1 cellular context compared by ENCODE assay signal in the genomic region with DNA sequence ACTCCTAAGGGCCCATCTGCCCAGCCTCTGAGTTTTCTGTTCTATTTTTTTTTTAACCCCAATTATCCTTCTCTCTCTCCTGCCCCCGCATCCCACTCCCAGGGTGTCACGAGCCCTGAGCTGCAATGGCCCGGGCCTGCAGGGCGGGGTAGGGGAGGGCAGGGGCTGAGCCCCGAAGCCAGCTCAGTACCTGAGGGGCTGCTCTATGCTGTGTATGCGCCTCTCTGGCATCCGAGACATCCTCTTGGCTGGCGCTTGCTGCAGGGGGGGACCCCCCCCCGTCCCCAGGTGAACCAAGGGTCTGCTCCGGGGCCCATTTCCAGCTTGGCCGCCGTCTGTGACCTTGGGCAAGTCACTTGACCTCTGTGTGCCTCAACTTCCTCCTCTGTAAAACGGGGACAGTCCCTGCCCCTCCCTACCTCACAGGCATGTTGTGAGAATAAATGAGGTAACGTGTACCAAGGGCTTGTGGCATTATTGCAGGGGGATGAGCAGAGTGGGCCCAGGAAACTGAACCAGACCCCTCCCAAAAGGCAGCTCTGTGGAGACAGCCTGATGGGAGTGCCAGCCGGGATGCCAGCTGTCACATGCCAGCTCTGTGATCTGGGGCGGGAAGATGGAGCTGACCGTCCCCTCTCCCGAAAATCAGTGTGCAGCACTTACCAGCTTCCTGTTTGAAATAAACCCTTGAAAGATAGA.
TF ChIP-seq lines count a peak whose summit lies in the region.

No MANE protein-coding gene starts in this region.

TF ChIP-seq in GM12878, 131 proteins besides CTCF, POLR2A, EP300 and RAD21:
- TF ChIP-seq IKZF1 (conservative IDR thresholded peaks at IDR 0.05) = no peak
